Comparison of ENCODE assay signal across 20 cellular contexts in the genomic region with DNA sequence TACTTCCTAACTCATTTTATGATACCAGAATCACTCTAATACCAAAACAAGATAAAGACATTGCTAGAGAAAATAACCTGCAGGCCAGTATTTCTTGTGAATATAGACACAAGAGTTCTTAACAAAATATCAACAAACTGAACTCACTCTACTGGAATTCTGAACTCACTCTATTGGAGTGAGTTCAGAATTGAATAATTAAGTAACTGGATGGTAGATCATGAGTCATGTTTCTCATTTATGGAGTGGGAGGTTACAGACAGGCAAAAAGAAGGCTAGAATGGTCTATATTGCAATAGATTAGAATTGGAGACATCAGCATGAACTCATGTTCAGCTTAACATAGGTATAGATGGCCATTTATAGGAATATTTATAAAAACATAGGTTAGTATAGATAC. TPM values are rescaled to one million over a fixed set of nuclear protein-coding genes. Genes with fewer than 3 reads are reported as not detected.
A peak's percentile ranks its signal among the peaks of the same experiment; 100 is the strongest.
DNase-seq lines count a peak whose midpoint lies in the region; TF ChIP-seq lines count a peak whose summit lies in the region.
"Had no signal": no experiment of that assay in that cellular context is flagged by ENCODE, and none has a peak within 500 bp of the region (broad histone marks: within the 10 kb centered on the region; RNA-seq: fewer than 3 reads in every experiment).

No MANE protein-coding gene starts in this region.

- H3K9me3 ChIP-seq in adipocyte (ENCODE audit: control insufficient read depth, low read length) (no peaks in the 10 kb centered on the region), prostate gland (no peaks in the 10 kb centered on the region)
- H3K9me3 ChIP-seq: esophagus squamous epithelium, tibial nerve had no signal

- H3K9ac ChIP-seq in adipocyte (ENCODE audit: low read length): no peak overlapping the region

- no peaks in the 10 kb centered on the region for H3K36me3 ChIP-seq in adipocyte (ENCODE audit: control insufficient read depth, insufficient read depth, low read length, severe bottlenecking)
- no peaks in the 10 kb centered on the region for H3K36me3 ChIP-seq in prostate gland
- H3K36me3 ChIP-seq: esophagus squamous epithelium, tibial nerve had no signal

- H3K27me3 ChIP-seq in adipocyte (replicated peaks; ENCODE audit: control insufficient read depth, insufficient read depth, low read length): no peaks in the 10 kb centered on the region
- H3K27me3 ChIP-seq in prostate gland (replicated peaks; ENCODE audit: insufficient read depth): no peaks in the 10 kb centered on the region
- H3K27me3 ChIP-seq: esophagus squamous epithelium, tibial nerve had no signal

- H3K27ac ChIP-seq in prostate gland: no peak overlapping the region
- H3K27ac ChIP-seq: dorsolateral prefrontal cortex, esophagus squamous epithelium, tibial nerve had no signal

- H3K4me1 ChIP-seq in adipocyte (ENCODE audit: control insufficient read depth, insufficient read depth, low read length) (peaks cover 13% of the 10 kb centered on the region), prostate gland (replicated peaks) (no peaks in the 10 kb centered on the region)
- H3K4me1 ChIP-seq: esophagus squamous epithelium, tibial nerve had no signal

- TF ChIP-seq POLR2A in prostate gland (IDR thresholded peaks at IDR 0.05): no peak

- intact Hi-C loops in prostate gland (cut with DNase I): no loop called here

- DNase-seq in ELR (ENCODE audit: low read depth) (peak; percentile 56), adipocyte (ENCODE audit: low read depth) (peak; percentile 70), fibroblast of the conjunctiva (ENCODE audit: low read depth) (peak; percentile 20), stromal cell of bone marrow (ENCODE audit: low read depth) (peak; percentile 61), UCSD-AML1 (lab: John Stamatoyannopoulos, UW; ENCODE audit: unreplicated experiment) (no peak), COR-L47 (lab: John Stamatoyannopoulos, UW) (no peak), prostate gland (ENCODE audit: low spot score) (no peak)
- DNase-seq: activated CD4-positive, alpha-beta T cell treated with anti-CD3 and anti-CD28 coated beads for 1 hour; CD4-positive, CD25-positive, alpha-beta regulatory T cell; dorsolateral prefrontal cortex; esophagus squamous epithelium; MM.1S; naive thymus-derived CD4-positive, alpha-beta T cell; NCI-H1694 treated with DMSO at 0.1 percent for 48 hours; NCI-H524; OCI-M1 had no signal

- TF ChIP-seq CTCF in prostate gland (IDR thresholded peaks at IDR 0.05): no peak

- H3K4me3 ChIP-seq in adipocyte (ENCODE audit: low read length) (no peak overlapping the region), prostate gland (no peak overlapping the region)
- H3K4me3 ChIP-seq: dorsolateral prefrontal cortex, esophagus squamous epithelium, tibial nerve had no signal

RNA-seq across cellular contexts. Expression of gene C6orf58, which starts 26.6 kb away (rescaled TPM):
- total RNA-seq in prostate gland: not detected
- total RNA-seq: CD4-positive, CD25-positive, alpha-beta regulatory T cell; lower leg skin; naive thymus-derived CD4-positive, alpha-beta T cell; posterior vena cava; SK-MEL-5; tibial nerve had no signal

Comparison
In these comparisons a context has a peak if more than half of its experiments do, and no peak if none do; other contexts are left out.
1. DNase-seq: peak in ELR (single experiment), adipocyte (single experiment), fibroblast of the conjunctiva (single experiment) and stromal cell of bone marrow (single experiment); none in UCSD-AML1 (single experiment), COR-L47 (single experiment) and prostate gland (single experiment).